Comparison of ENCODE assay signal across 17 cellular contexts in the genomic region with DNA sequence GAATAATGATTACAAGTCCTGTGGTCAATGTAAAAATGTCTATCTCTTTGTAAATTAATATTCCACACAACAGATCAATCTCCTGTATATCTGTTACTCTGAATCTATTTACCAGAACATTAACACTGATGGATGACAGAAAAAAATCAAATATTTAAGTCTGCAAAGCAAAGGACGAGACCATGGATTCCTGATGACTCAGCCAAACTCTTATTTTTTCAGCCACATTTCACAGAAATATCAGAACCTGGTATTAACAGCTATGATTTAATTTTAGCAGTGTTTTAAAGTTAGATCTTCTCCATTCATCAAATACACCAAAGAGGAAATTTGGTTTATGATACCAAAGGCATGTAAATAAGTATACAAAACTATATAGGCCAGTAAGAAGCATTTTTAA. TPM values are rescaled to one million over a fixed set of nuclear protein-coding genes. Genes with fewer than 3 reads are reported as not detected.
A peak's percentile ranks its signal among the peaks of the same experiment; 100 is the strongest.
DNase-seq lines count a peak whose midpoint lies in the region; ATAC-seq, FAIRE-seq and TF ChIP-seq lines count a peak whose summit lies in the region.
"Had no signal": no experiment of that assay in that cellular context is flagged by ENCODE, and none has a peak within 500 bp of the region (broad histone marks: within the 10 kb centered on the region; RNA-seq: fewer than 3 reads in every experiment).

No MANE protein-coding gene starts in this region.

- H3K4me2 ChIP-seq in HepG2 (ENCODE audit: low read depth, low read length): no peak overlapping the region
- no peak overlapping the region for H3K4me2 ChIP-seq in osteoblast (ENCODE audit: insufficient read depth, low read length)
- H3K4me2 ChIP-seq: BLaER1 had no signal

- H3K36me3 ChIP-seq in HepG2 (replicated peaks in 1 of 2; ENCODE audit: control insufficient read depth in 1 of 2, insufficient read depth in 2 of 2, low read length in 2 of 2) (no peaks in the 10 kb centered on the region; a peak in 1 of 5 replicates), right lobe of liver (no peaks in the 10 kb centered on the region), osteoblast (ENCODE audit: insufficient read depth, low read length) (no peaks in the 10 kb centered on the region), thyroid gland (no peaks in the 10 kb centered on the region)

- peaks cover 13% of the 10 kb centered on the region for H3K4me1 Mint-ChIP-seq in chondrocyte (ENCODE audit: low read depth)

- H2AFZ ChIP-seq in HepG2 (ENCODE audit: low read length) (no peak overlapping the region), osteoblast (ENCODE audit: low read length) (no peak overlapping the region)

- peaks cover 6% of the 10 kb centered on the region for H3K9me3 Mint-ChIP-seq in chondrocyte (ENCODE audit: low read depth)

- DNase-seq in HepG2 (ENCODE audit: low spot score): no peak
- no peak for DNase-seq in right lobe of liver
- DNase-seq in chondrocyte (ENCODE audit: low spot score): no peak
- DNase-seq in osteoblast (ENCODE audit: insufficient read length, low spot score, missing footprints): peak; percentile 31
- no peak for DNase-seq in GM10248 (ENCODE audit: extremely low spot score)
- DNase-seq in thyroid gland: no peak
- DNase-seq: Calu3; CD4-positive, alpha-beta memory T cell; DMS79 treated with DMSO at 0.1 percent for 48 hours; GF-D8; H9 had no signal

- no peak for TF ChIP-seq RAD21 in HepG2 (CRISPR knock-in tag; IDR thresholded peaks at IDR 0.05)

- H3K4me3 Mint-ChIP-seq in chondrocyte (ENCODE audit: unreplicated experiment): no peak overlapping the region
- H3K4me3 Mint-ChIP-seq: CD14-positive monocyte; CD4-positive, alpha-beta memory T cell; H9 had no signal

- no peaks in the 10 kb centered on the region for H4K20me1 ChIP-seq in HepG2 (ENCODE audit: insufficient read depth, low read length)
- H4K20me1 ChIP-seq in osteoblast (ENCODE audit: insufficient read depth, low read length): peaks cover 10% of the 10 kb centered on the region

- H3K27ac Mint-ChIP-seq in chondrocyte (ENCODE audit: unreplicated experiment): peak overlapping the region; percentile 33
- H3K27ac Mint-ChIP-seq: CD14-positive monocyte; CD4-positive, alpha-beta memory T cell; H9 had no signal

- H3K27ac ChIP-seq in HepG2 (ENCODE audit: extremely low read length, insufficient read depth, low read length) (no peak overlapping the region), right lobe of liver (no peak overlapping the region), osteoblast (ENCODE audit: low read depth, low read length) (no peak overlapping the region), thyroid gland (no peak overlapping the region)
- H3K27ac ChIP-seq: 22Rv1, BLaER1 had no signal

- CTCF ChIA-PET in HepG2 (lab: Yijun Ruan, JAX; ENCODE audit: low intra/inter-chr PET ratio, low total read pairs): no interaction called here
- CTCF ChIA-PET in GM10248 (lab: Yijun Ruan, JAX): no interaction called here

- WGBS in HepG2 (ENCODE audit: low lambda C conversion rate): 100% methylated on average over 1 of the region's 1 CpG
- 100% methylated on average over 1 of the region's 1 CpG for WGBS in right lobe of liver (ENCODE audit: insufficient coverage, low coverage, low lambda C conversion rate, missing lambda C conversion rate)
- 100% methylated on average over 1 of the region's 1 CpG for WGBS in thyroid gland, 2 donors

- POLR2A ChIA-PET in HepG2 (lab: Yijun Ruan, JAX) (no interaction called here), GM10248 (lab: Yijun Ruan, JAX) (no interaction called here)

- intact Hi-C loops in HepG2 (cut with micrococcal nuclease; ENCODE audit: unreplicated experiment): no loop called here
- intact Hi-C loops in right lobe of liver (cut with DNase I): no loop called here
- intact Hi-C loops in thyroid gland (cut with DNase I): no loop called here

- H3K27me3 ChIP-seq in HepG2 (ENCODE audit: control insufficient read depth in 1 of 2, insufficient read depth in 2 of 2, low read length in 2 of 2) (no peaks in the 10 kb centered on the region), right lobe of liver (no peaks in the 10 kb centered on the region), osteoblast (ENCODE audit: insufficient read depth, low read length) (no peaks in the 10 kb centered on the region), thyroid gland (no peaks in the 10 kb centered on the region)
- H3K27me3 ChIP-seq: BLaER1 had no signal

- no peak for TF ChIP-seq POLR2A in HepG2 (IDR thresholded peaks at IDR 0.05; ENCODE audit: insufficient read depth in 1 of 2, low read depth in 2 of 2, low read length in 2 of 2)
- no peak for TF ChIP-seq POLR2A in right lobe of liver (IDR thresholded peaks at IDR 0.05)
- no peak for TF ChIP-seq POLR2A in thyroid gland (IDR thresholded peaks at IDR 0.05)

- no peaks in the 10 kb centered on the region for H3K4me1 ChIP-seq in HepG2 (ENCODE audit: insufficient read depth, low read length)
- H3K4me1 ChIP-seq in right lobe of liver: no peaks in the 10 kb centered on the region
- H3K4me1 ChIP-seq in osteoblast (ENCODE audit: insufficient read depth, low read length): no peaks in the 10 kb centered on the region
- no peaks in the 10 kb centered on the region for H3K4me1 ChIP-seq in thyroid gland
- H3K4me1 ChIP-seq: BLaER1 had no signal

- H3K4me3 ChIP-seq in HepG2 (replicated peaks in 1 of 3; ENCODE audit: insufficient read depth in 1 of 3, low read depth in 2 of 3, low read length in 3 of 3) (no peak overlapping the region), right lobe of liver (no peak overlapping the region), osteoblast (ENCODE audit: insufficient read depth, low read length) (no peak overlapping the region), thyroid gland (replicated peaks in 1 of 3) (no peak overlapping the region)
- H3K4me3 ChIP-seq: BLaER1, GM12878 had no signal

- no peaks in the 10 kb centered on the region for H3K27me3 Mint-ChIP-seq in chondrocyte (ENCODE audit: low read depth)
- H3K27me3 Mint-ChIP-seq: CD4-positive, alpha-beta memory T cell had no signal

- H3K36me3 Mint-ChIP-seq in chondrocyte (ENCODE audit: low read depth): no peaks in the 10 kb centered on the region

- H3K9me3 ChIP-seq in HepG2 (ENCODE audit: low read length) (no peaks in the 10 kb centered on the region), right lobe of liver (no peaks in the 10 kb centered on the region), osteoblast (ENCODE audit: low read depth, low read length) (no peaks in the 10 kb centered on the region), thyroid gland (no peaks in the 10 kb centered on the region)

- ATAC-seq in HepG2 (no peak), right lobe of liver (no peak), GM18907 (IDR thresholded peaks at IDR 0.05; ENCODE audit: unreplicated experiment) (no peak)
- ATAC-seq: GM12878 had no signal

- H3K9ac ChIP-seq in HepG2 (ENCODE audit: insufficient read depth, low read depth, low read length): no peak overlapping the region
- H3K9ac ChIP-seq: BLaER1 had no signal

- in situ Hi-C loops in HepG2 (cut with HindIII; ENCODE audit: extremely low pct_ligation_motif_present, low pct_unique_long_range_greater_than_20kb): no loop called here

- H3K79me2 ChIP-seq in HepG2 (ENCODE audit: insufficient read depth, low read length) (peaks cover 13% of the 10 kb centered on the region), osteoblast (ENCODE audit: insufficient read depth, low read length) (peaks cover 61% of the 10 kb centered on the region)

- TF ChIP-seq EP300 in HepG2 (IDR thresholded peaks at IDR 0.05; ENCODE audit: low read depth in 2 of 2, low read length in 2 of 2): no peak
- no peak for TF ChIP-seq EP300 in HepG2 (CRISPR knock-in tag; IDR thresholded peaks at IDR 0.05; ENCODE audit: borderline replicate concordance)

- BruUV-seq in HepG2 (replicated peaks; lab: Mats Ljungman, UMichigan): no TSS peak

- FAIRE-seq in HepG2 (lab: Jason Lieb, UNC): no peak
- FAIRE-seq: GM12878, H1 had no signal

- TF ChIP-seq CTCF in HepG2 (CRISPR knock-in tag; IDR thresholded peaks at IDR 0.05) (no peak), right lobe of liver (IDR thresholded peaks at IDR 0.05) (no peak), chondrocyte (IDR thresholded peaks at IDR 0.05) (no peak), osteoblast (IDR thresholded peaks at IDR 0.05; ENCODE audit: extremely low read depth, low read depth, low read length) (no peak), GM10248 (IDR thresholded peaks at IDR 0.05; ENCODE audit: control extremely low read depth, extremely low read depth, low read depth, missing control alignments) (no peak), thyroid gland (IDR thresholded peaks at IDR 0.05) (no peak)

RNA-seq across cellular contexts. Expression of gene FAF1, which starts 46.1 kb away (rescaled TPM):
- total RNA-seq in HepG2 (2016; rRNA removed; fragmentation: Illumina TruSeq; extraction: Trizol) (63.3 and 82.8 TPM in 2 replicates), right lobe of liver (10 to 100 TPM; 24.1 to 32.4 (median 31.6) TPM), chondrocyte (35.1 to 40.9 TPM (median 38.7 TPM) in 3 replicates), osteoblast (40.5 and 52.2 TPM in 2 replicates), thyroid gland (10 to 100 TPM; 47.1 to 87.0 (median 79.4) TPM)
- 40.5 and 48.6 TPM in 2 replicates for total RNA-seq in HepG2 (2016; cell fraction: cytosol; rRNA removed; fragmentation: Illumina TruSeq; extraction: Trizol; ENCODE audit: low read depth)
- total RNA-seq in HepG2 (2016; cell fraction: insoluble cytoplasmic fraction; rRNA removed; fragmentation: Illumina TruSeq; extraction: Trizol): 63.0 and 76.3 TPM in 2 replicates
- total RNA-seq in HepG2 (2016; cell fraction: membrane; rRNA removed; fragmentation: Illumina TruSeq; extraction: Trizol): 58.2 and 67.7 TPM in 2 replicates
- total RNA-seq in HepG2 (2016; cell fraction: nucleus; rRNA removed; fragmentation: Illumina TruSeq; extraction: Trizol): 57.2 and 61.7 TPM in 2 replicates
- polyA plus RNA-seq in HepG2 (2011; rRNA removed): 15.6 and 19.4 TPM in 2 replicates
- polyA plus RNA-seq in HepG2 (2011; cell fraction: cytosol; rRNA removed): 8.4 and 15.7 TPM in 2 replicates
- 5.8 and 7.7 TPM in 2 replicates for polyA plus RNA-seq in HepG2 (2011; cell fraction: nucleus; rRNA removed)
- polyA plus RNA-seq in HepG2 (2012): 38.8 and 46.7 TPM in 2 replicates
- 21.2 and 29.2 TPM in 2 replicates for polyA plus RNA-seq in HepG2 (2016; cell fraction: cytosol; fragmentation: Illumina TruSeq; extraction: Trizol; ENCODE audit: low read depth)
- 72.2 and 73.8 TPM in 2 replicates for polyA plus RNA-seq in HepG2 (2016; cell fraction: insoluble cytoplasmic fraction; fragmentation: Illumina TruSeq; extraction: Trizol; ENCODE audit: low read depth)
- 36.3 and 46.3 TPM in 2 replicates for polyA plus RNA-seq in HepG2 (2016; cell fraction: membrane; fragmentation: Illumina TruSeq; extraction: Trizol; ENCODE audit: low read depth)
- 32.7 and 33.6 TPM in 2 replicates for polyA plus RNA-seq in HepG2 (2016; cell fraction: nucleus; fragmentation: Illumina TruSeq; extraction: Trizol; ENCODE audit: insufficient read depth, low read depth)
- 14.1 and 57.5 TPM in 2 replicates for polyA minus RNA-seq in HepG2 (2011; rRNA and poly(A)+ RNA removed; ENCODE audit: low replicate concordance)
- 29.2 and 31.0 TPM in 2 replicates for polyA minus RNA-seq in HepG2 (2011; cell fraction: cytosol; rRNA and poly(A)+ RNA removed)
- polyA minus RNA-seq in HepG2 (2011; cell fraction: nucleus; rRNA and poly(A)+ RNA removed): 53.7 and 80.9 TPM in 2 replicates

RNA-seq across cellular contexts. Expression of gene CDKN2C, which starts 56.1 kb away (rescaled TPM):
- 13.7 and 14.0 TPM in 2 replicates for total RNA-seq in HepG2 (2016; rRNA removed; fragmentation: Illumina TruSeq; extraction: Trizol)
- total RNA-seq in HepG2 (2016; cell fraction: cytosol; rRNA removed; fragmentation: Illumina TruSeq; extraction: Trizol; ENCODE audit: low read depth): 4.5 and 4.8 TPM in 2 replicates
- total RNA-seq in HepG2 (2016; cell fraction: insoluble cytoplasmic fraction; rRNA removed; fragmentation: Illumina TruSeq; extraction: Trizol): 12.6 and 14.5 TPM in 2 replicates
- total RNA-seq in HepG2 (2016; cell fraction: membrane; rRNA removed; fragmentation: Illumina TruSeq; extraction: Trizol): 8.9 and 9.6 TPM in 2 replicates
- total RNA-seq in HepG2 (2016; cell fraction: nucleus; rRNA removed; fragmentation: Illumina TruSeq; extraction: Trizol): 8.9 and 10.3 TPM in 2 replicates
- polyA plus RNA-seq in HepG2 (2011; rRNA removed): 5.1 and 7.8 TPM in 2 replicates
- polyA plus RNA-seq in HepG2 (2011; cell fraction: cytosol; rRNA removed): 7.3 and 7.5 TPM in 2 replicates
- polyA plus RNA-seq in HepG2 (2011; cell fraction: nucleus; rRNA removed): 2.3 and 4.0 TPM in 2 replicates
- 4.7 and 10.1 TPM in 2 replicates for polyA plus RNA-seq in HepG2 (2012)
- polyA plus RNA-seq in HepG2 (2016; cell fraction: cytosol; fragmentation: Illumina TruSeq; extraction: Trizol; ENCODE audit: low read depth): 3.9 and 4.1 TPM in 2 replicates
- polyA plus RNA-seq in HepG2 (2016; cell fraction: insoluble cytoplasmic fraction; fragmentation: Illumina TruSeq; extraction: Trizol; ENCODE audit: low read depth): 21.4 and 22.7 TPM in 2 replicates
- 9.0 and 9.1 TPM in 2 replicates for polyA plus RNA-seq in HepG2 (2016; cell fraction: membrane; fragmentation: Illumina TruSeq; extraction: Trizol; ENCODE audit: low read depth)
- polyA plus RNA-seq in HepG2 (2016; cell fraction: nucleus; fragmentation: Illumina TruSeq; extraction: Trizol; ENCODE audit: insufficient read depth, low read depth): 13.7 and 14.7 TPM in 2 replicates
- polyA minus RNA-seq in HepG2 (2011; rRNA and poly(A)+ RNA removed; ENCODE audit: low replicate concordance): 5.8 and 52.1 TPM in 2 replicates
- polyA minus RNA-seq in HepG2 (2011; cell fraction: cytosol; rRNA and poly(A)+ RNA removed): 4.9 and 5.0 TPM in 2 replicates
- polyA minus RNA-seq in HepG2 (2011; cell fraction: nucleus; rRNA and poly(A)+ RNA removed): 3.1 and 7.9 TPM in 2 replicates
- total RNA-seq in right lobe of liver: 1 to 10 TPM; 1.2 to 6.7 (median 3.1) TPM
- 5.2 to 5.7 TPM (median 5.4 TPM) in 3 replicates for total RNA-seq in chondrocyte
- 18.9 and 34.4 TPM in 2 replicates for total RNA-seq in osteoblast
- 10 to 100 TPM; 10.3 to 21.6 (median 11.6) TPM for total RNA-seq in thyroid gland
- total RNA-seq: H1, H9 had no signal
- polyA plus RNA-seq: H1 had no signal
